In the genomic region with DNA sequence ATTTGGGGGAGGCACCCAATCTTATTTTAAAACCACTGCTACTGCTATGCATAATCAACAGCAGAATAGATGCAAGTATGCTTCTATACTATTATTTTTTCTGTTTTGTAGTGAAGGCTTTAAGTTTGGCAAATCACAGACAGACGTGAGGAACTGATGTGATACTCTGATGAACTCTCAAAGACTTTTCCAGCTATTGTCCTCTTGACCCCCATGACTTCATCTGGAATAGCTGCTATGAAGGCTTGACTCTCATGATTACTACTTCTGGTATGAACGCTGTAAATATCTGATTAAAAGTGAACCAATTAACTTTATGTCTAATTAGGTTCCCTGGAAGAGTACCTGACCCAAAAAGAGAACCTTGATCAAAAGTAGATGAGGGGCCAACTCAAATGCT, we compare ENCODE assay signal across 1 cellular context.
TF ChIP-seq lines count a peak whose summit lies in the region.

No MANE protein-coding gene starts in this region.

TF ChIP-seq in HepG2, 621 proteins besides CTCF, POLR2A, EP300 and RAD21 (continued from another document):
- TF ChIP-seq, protein P1, sequence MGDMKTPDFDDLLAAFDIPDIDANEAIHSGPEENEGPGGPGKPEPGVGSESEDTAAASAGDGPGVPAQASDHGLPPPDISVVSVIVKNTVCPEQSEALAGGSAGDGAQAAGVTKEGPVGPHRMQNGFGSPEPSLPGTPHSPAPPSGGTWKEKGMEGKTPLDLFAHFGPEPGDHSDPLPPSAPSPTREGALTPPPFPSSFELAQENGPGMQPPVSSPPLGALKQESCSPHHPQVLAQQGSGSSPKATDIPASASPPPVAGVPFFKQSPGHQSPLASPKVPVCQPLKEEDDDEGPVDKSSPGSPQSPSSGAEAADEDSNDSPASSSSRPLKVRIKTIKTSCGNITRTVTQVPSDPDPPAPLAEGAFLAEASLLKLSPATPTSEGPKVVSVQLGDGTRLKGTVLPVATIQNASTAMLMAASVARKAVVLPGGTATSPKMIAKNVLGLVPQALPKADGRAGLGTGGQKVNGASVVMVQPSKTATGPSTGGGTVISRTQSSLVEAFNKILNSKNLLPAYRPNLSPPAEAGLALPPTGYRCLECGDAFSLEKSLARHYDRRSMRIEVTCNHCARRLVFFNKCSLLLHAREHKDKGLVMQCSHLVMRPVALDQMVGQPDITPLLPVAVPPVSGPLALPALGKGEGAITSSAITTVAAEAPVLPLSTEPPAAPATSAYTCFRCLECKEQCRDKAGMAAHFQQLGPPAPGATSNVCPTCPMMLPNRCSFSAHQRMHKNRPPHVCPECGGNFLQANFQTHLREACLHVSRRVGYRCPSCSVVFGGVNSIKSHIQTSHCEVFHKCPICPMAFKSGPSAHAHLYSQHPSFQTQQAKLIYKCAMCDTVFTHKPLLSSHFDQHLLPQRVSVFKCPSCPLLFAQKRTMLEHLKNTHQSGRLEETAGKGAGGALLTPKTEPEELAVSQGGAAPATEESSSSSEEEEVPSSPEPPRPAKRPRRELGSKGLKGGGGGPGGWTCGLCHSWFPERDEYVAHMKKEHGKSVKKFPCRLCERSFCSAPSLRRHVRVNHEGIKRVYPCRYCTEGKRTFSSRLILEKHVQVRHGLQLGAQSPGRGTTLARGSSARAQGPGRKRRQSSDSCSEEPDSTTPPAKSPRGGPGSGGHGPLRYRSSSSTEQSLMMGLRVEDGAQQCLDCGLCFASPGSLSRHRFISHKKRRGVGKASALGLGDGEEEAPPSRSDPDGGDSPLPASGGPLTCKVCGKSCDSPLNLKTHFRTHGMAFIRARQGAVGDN (CRISPR knock-in tag; IDR thresholded peaks at IDR 0.05), result no peak
- TF ChIP-seq ZZZ3 (CRISPR knock-in tag; IDR thresholded peaks at IDR 0.05; ENCODE audit: borderline replicate concordance) (no peak), KAT2B (IDR thresholded peaks at IDR 0.05; ENCODE audit: borderline replicate concordance, low read depth, low read length) (no peak), FOSL2 (CRISPR knock-in tag; IDR thresholded peaks at IDR 0.05) (no peak), ZKSCAN5 (CRISPR knock-in tag; IDR thresholded peaks at IDR 0.05) (no peak), MAFG (CRISPR knock-in tag; IDR thresholded peaks at IDR 0.05) (no peak)
TF ChIP-seq in HepG2: peak in this region for 0.
